17 cellular contexts compared by ENCODE assay signal in the genomic region with DNA sequence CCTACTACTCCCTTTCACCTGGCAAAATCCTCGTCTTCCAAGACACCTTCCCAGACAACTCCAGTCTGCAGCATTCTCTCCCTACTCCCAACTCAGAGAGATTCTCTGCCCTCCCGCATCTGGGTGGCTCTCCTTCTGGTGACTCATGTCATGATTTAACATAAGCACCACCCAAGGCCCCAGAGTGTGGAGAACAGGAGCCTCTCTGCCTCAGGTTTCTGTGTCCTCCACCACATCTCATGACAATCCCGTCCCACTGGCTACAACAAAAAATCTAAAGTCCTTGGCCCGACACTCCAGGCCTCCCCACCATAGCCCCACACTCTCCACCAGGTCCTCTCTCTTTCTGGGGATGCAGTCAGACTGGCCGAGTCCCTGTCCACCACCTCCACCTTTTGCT.
DNase-seq lines count a peak whose midpoint lies in the region; ATAC-seq and TF ChIP-seq lines count a peak whose summit lies in the region.
"Had no signal": no experiment of that assay in that cellular context is flagged by ENCODE, and none has a peak within 500 bp of the region (broad histone marks: within the 10 kb centered on the region; RNA-seq: fewer than 3 reads in every experiment).

No MANE protein-coding gene starts in this region.

- intact Hi-C loops in CD14-positive monocyte (cut with micrococcal nuclease) (no loop called here), posterior vena cava (cut with DNase I) (no loop called here), left cardiac atrium (cut with DNase I) (no loop called here)

- peak overlapping the region; percentile 75 to 91 (median 85) for H3K27ac Mint-ChIP-seq in CD14-positive monocyte
- H3K27ac Mint-ChIP-seq: activated naive CD4-positive, alpha-beta T cell treated with anti-CD3 and anti-CD28 coated beads, Interleukin-2, amount 10 ng/mL, durations not matched to agents 7 days and 5 days; H9 had no signal

- TF ChIP-seq CTCF in CD14-positive monocyte (IDR thresholded peaks at IDR 0.05): no peak
- TF ChIP-seq CTCF in RWPE1 (conservative IDR thresholded peaks at IDR 0.05; ENCODE audit: low read depth): no peak

- peaks cover 3 to 5% of the 10 kb centered on the region in 2 donors for H3K36me3 Mint-ChIP-seq in CD14-positive monocyte
- H3K36me3 Mint-ChIP-seq: activated naive CD4-positive, alpha-beta T cell treated with anti-CD3 and anti-CD28 coated beads, Interleukin-2, amount 10 ng/mL, durations not matched to agents 7 days and 5 days had no signal

- peaks cover 0 to 1% (median 0%) of the 10 kb centered on the region in 3 donors for H3K27me3 Mint-ChIP-seq in CD14-positive monocyte (ENCODE audit: low read depth in 3 of 3)

- peaks cover 46% of the 10 kb centered on the region for H3K4me1 Mint-ChIP-seq in CD14-positive monocyte

- H3K27ac ChIP-seq in RWPE1: no peak overlapping the region

- POLR2A ChIA-PET in RWPE1 (lab: Yijun Ruan, JAX; ENCODE audit: low non-redundant PET): no interaction called here

- ATAC-seq in GM21390 (IDR thresholded peaks at IDR 0.05; ENCODE audit: unreplicated experiment) (peak; percentile 15), left cardiac atrium (no peak)
- ATAC-seq: sciatic nerve had no signal

- no peak for DNase-seq in CD14-positive monocyte (ENCODE audit: low spot score)
- DNase-seq in RWPE1 (ENCODE audit: low spot score): peak; percentile 9
- DNase-seq in islet precursor cell: peak; percentile 57
- no peak for DNase-seq in NCI-H345 (lab: John Stamatoyannopoulos, UW)
- DNase-seq in posterior vena cava (ENCODE audit: low spot score): no peak
- no peak for DNase-seq in left cardiac atrium
- no peak for DNase-seq in stimulated activated CD8-positive, alpha-beta memory T cell treated with anti-CD3 and anti-CD28 coated beads, Interleukin-4, amount 100 ng/mL, for 48 hours
- DNase-seq: activated naive CD4-positive, alpha-beta T cell treated with anti-CD3 and anti-CD28 coated beads, Interleukin-2, amount 10 ng/mL, durations not matched to agents 7 days and 5 days; effector CD8-positive, alpha-beta T cell; foreskin melanocyte; H9; mesenchymal stem cell; NCI-H446; stimulated activated CD4-positive, alpha-beta T cell treated with anti-CD3 and anti-CD28 coated beads, Interleukin-4, amount 100 ng/mL, for 24 hours had no signal

- peak overlapping the region; percentile 56 to 92 for H3K4me3 Mint-ChIP-seq in CD14-positive monocyte
- H3K4me3 Mint-ChIP-seq: activated naive CD4-positive, alpha-beta T cell treated with anti-CD3 and anti-CD28 coated beads, Interleukin-2, amount 10 ng/mL, durations not matched to agents 7 days and 5 days; H9; neural crest cell had no signal

- CTCF ChIA-PET in RWPE1 (lab: Yijun Ruan, JAX): no interaction called here

- peaks cover 0 to under 1% (median 0%) of the 10 kb centered on the region in 7 donors for H3K9me3 Mint-ChIP-seq in CD14-positive monocyte
- H3K9me3 Mint-ChIP-seq: activated naive CD4-positive, alpha-beta T cell treated with anti-CD3 and anti-CD28 coated beads, Interleukin-2, amount 10 ng/mL, durations not matched to agents 7 days and 5 days; H9 had no signal

Comparison
In these comparisons a context has a peak if more than half of its experiments do, and no peak if none do; other contexts are left out.
1. DNase-seq: peak in RWPE1 (single experiment) and islet precursor cell (single experiment); none in CD14-positive monocyte (single experiment), NCI-H345 (single experiment), posterior vena cava (single experiment), left cardiac atrium (single experiment) and stimulated activated CD8-positive, alpha-beta memory T cell treated with anti-CD3 and anti-CD28 coated beads, Interleukin-4, amount 100 ng/mL, for 48 hours (single experiment).